ENCODE assay signal across 24 cellular contexts in genomic region chr7:5448378-5449042, GRCh38. TPM values are rescaled to one million over a fixed set of nuclear protein-coding genes. Genes with fewer than 3 reads are reported as not detected.
DNase-seq lines count a peak whose midpoint lies in the region; ATAC-seq, FAIRE-seq and TF ChIP-seq lines count a peak whose summit lies in the region.
"Had no signal": no experiment of that assay in that cellular context is flagged by ENCODE, and none has a peak within 500 bp of the region (broad histone marks: within the 10 kb centered on the region; RNA-seq: fewer than 3 reads in every experiment).

No MANE protein-coding gene starts in this region.

- 36% methylated on average over 4 of the region's 15 CpGs; no CpG with 5 or more reads in 1 of the 2 experiments for WGBS in IMR-90 (ENCODE audit: extremely low coverage in 2 of 2, insufficient read length in 1 of 2), 2 experiments
- 47% methylated on average over 14 of the region's 15 CpGs; no CpG with 5 or more reads in 1 of the 2 experiments for WGBS in H1 (ENCODE audit: extremely low coverage in 1 of 2, insufficient coverage in 1 of 2, insufficient read length in 1 of 2, insufficient replicate concordance in 2 of 2, low coverage in 1 of 2, low lambda C conversion rate in 2 of 2, missing lambda C conversion rate in 1 of 2), 2 experiments

- dilution Hi-C loops in IMR-90 (cut with HindIII; ENCODE audit: low sequenced_read_pairs, unreplicated experiment), result no loop called here

- H2BK20ac ChIP-seq in IMR-90 (ENCODE audit: low read depth, low read length) (no peak overlapping the region), H1 (ENCODE audit: low read length) (no peak overlapping the region; the same call in 1 of the 2 replicates)

- peak overlapping the region; percentile 14; the same call in 1 of the 2 replicates for H3K9ac ChIP-seq in ES-I3 (ENCODE audit: low read depth, low read length)
- H3K9ac ChIP-seq in IMR-90 (ENCODE audit: low read depth, low read length), result no peak overlapping the region
- no peak overlapping the region for H3K9ac ChIP-seq in H1 (replicated peaks in 1 of 4; ENCODE audit: extremely low read depth in 1 of 4, low read depth in 3 of 4, low read length in 3 of 4)

- POLR2A ChIA-PET in IMR-90 (lab: Charles Lee; ENCODE audit: unreplicated experiment), result no interaction called here
- POLR2A ChIA-PET in H1 (lab: Charles Lee; ENCODE audit: partially characterized antibody), result interaction anchor here (0.8 to 1.8 kb wide), 7 partner anchors 10 to 208 kb away, joined by 3 to 6 read pairs (median 4); no protein-coding TSS in a partner anchor

- intact Hi-C loops in IMR-90 (cut with micrococcal nuclease), result no loop called here
- intact Hi-C loops in activated T-helper 2 cell treated with anti-CD3 and anti-CD28 coated beads, Interferon-gamma antibody, Interleukin-2, Interleukin-4, amounts not matched to agents 10 μg/mL and 5 μg/mL and 100 μg/mL, durations not matched to agents 14 hours and 24 hours and 36 hours (cut with micrococcal nuclease), result no loop called here

- H3K56ac ChIP-seq in IMR-90 (ENCODE audit: extremely low read depth, insufficient read depth, low read length) (no peak overlapping the region), H1 (replicated peaks; ENCODE audit: insufficient read length, low read depth, low read length) (no peak overlapping the region)

- H2BK12ac ChIP-seq in H1 (ENCODE audit: low read depth, low read length), result no peak overlapping the region

- no TSS peak for BruUV-seq in IMR-90 (replicated peaks; lab: Mats Ljungman, UMichigan)

- H2BK5ac ChIP-seq in IMR-90 (ENCODE audit: low read depth, low read length, poor library complexity, severe bottlenecking) (no peak overlapping the region), H1 (ENCODE audit: low read depth, low read length) (0 out of 2 replicates have a peak overlapping the region, but pooled peaks have one; percentile 35)

- H3K9me1 ChIP-seq in IMR-90 (ENCODE audit: insufficient read depth, low read length), result 0 out of 2 replicates have a peak, but pooled peaks cover 2% of the 10 kb centered on the region

- H3K23ac ChIP-seq in IMR-90 (ENCODE audit: low read depth, low read length), result 0 out of 2 replicates have a peak overlapping the region, but pooled peaks have one; percentile 38
- no peak overlapping the region for H3K23ac ChIP-seq in H1 (ENCODE audit: insufficient read length)

- H4K91ac ChIP-seq in IMR-90 (ENCODE audit: insufficient read depth, low read depth, low read length) (no peak overlapping the region), H1 (replicated peaks; ENCODE audit: insufficient read length, low read length) (no peak overlapping the region)

- no peak for TF ChIP-seq EP300 in H1 (IDR thresholded peaks at IDR 0.05; ENCODE audit: borderline replicate concordance in 1 of 2, low read depth in 2 of 2, low read length in 2 of 2)

- in situ Hi-C loops in IMR-90 (cut with MboI; ENCODE audit: low sequenced_read_pairs), result no loop called here

- H3K36me3 ChIP-seq in ES-I3 (ENCODE audit: insufficient read depth, low read length) (no peaks in the 10 kb centered on the region), IMR-90 (ENCODE audit: control insufficient read depth, insufficient read depth, low read length) (peaks cover 2% of the 10 kb centered on the region; the same call in 1 of the 2 replicates), H1 (ENCODE audit: control insufficient read depth in 2 of 4, insufficient read depth in 4 of 4, low read length in 3 of 4) (no peaks in the 10 kb centered on the region)
- H3K36me3 ChIP-seq: SJSA1 had no signal

- H4K20me1 ChIP-seq in IMR-90 (ENCODE audit: insufficient read depth, low read length), result no peaks in the 10 kb centered on the region; the same call in none of the 2 replicates
- no peaks in the 10 kb centered on the region for H4K20me1 ChIP-seq in H1 (replicated peaks in 1 of 2; ENCODE audit: control insufficient read depth in 1 of 2, insufficient read depth in 2 of 2, low read length in 2 of 2)

- H3K27ac ChIP-seq in IMR-90 (ENCODE audit: insufficient read depth, low read length) (no peak overlapping the region), H1 (ENCODE audit: low read depth, low read length) (no peak overlapping the region)
- H3K27ac ChIP-seq: PC-9, SJSA1 had no signal

- ATAC-seq in IMR-90 (ENCODE audit: low read depth) (no peak), HG03108 (IDR thresholded peaks at IDR 0.05; ENCODE audit: unreplicated experiment) (no peak)
- ATAC-seq: esophagus mucosa; naive thymus-derived CD4-positive, alpha-beta T cell had no signal

- H3K4me3 Mint-ChIP-seq in activated T-helper 2 cell treated with anti-CD3 and anti-CD28 coated beads, Interferon-gamma antibody, Interleukin-2, Interleukin-4, amounts not matched to agents 10 μg/mL and 5 μg/mL and 100 μg/mL, durations not matched to agents 14 hours and 24 hours and 36 hours (ENCODE audit: low read depth), result no peak overlapping the region
- H3K4me3 Mint-ChIP-seq: memory B cell; naive thymus-derived CD4-positive, alpha-beta T cell; T-helper 1 cell treated with Interleukin-12 subunit alpha and Interleukin-12 subunit beta and Interleukin-4 antibody, amounts not matched to agents 30 μg/mL and 1 μg/mL, for 36 hours had no signal

- TF ChIP-seq RAD21 in IMR-90 (IDR thresholded peaks at IDR 0.05; ENCODE audit: low read length) (no peak), H1 (IDR thresholded peaks at IDR 0.05 in 1 of 2, conservative IDR thresholded peaks at IDR 0.05 in 1 of 2; ENCODE audit: low read depth in 2 of 2, low read length in 2 of 2) (peak in 1 of 2 experiments; percentile 9; a peak in 1 of 4 replicates)

- H3K36me3 Mint-ChIP-seq in activated T-helper 2 cell treated with anti-CD3 and anti-CD28 coated beads, Interferon-gamma antibody, Interleukin-2, Interleukin-4, amounts not matched to agents 10 μg/mL and 5 μg/mL and 100 μg/mL, durations not matched to agents 14 hours and 24 hours and 36 hours (ENCODE audit: low read depth), result no peaks in the 10 kb centered on the region

- CTCF ChIA-PET in IMR-90 (lab: Yijun Ruan, JAX), result no interaction called here
- CTCF ChIA-PET in H1 (lab: Charles Lee; ENCODE audit: partially characterized antibody), result interaction anchor here (0.9 to 6.4 kb wide), 10 partner anchors 12 to 209 kb away, joined by 3 to 68 read pairs (median 6); partner anchors contain the start of gene TNRC18

- H3K4me1 Mint-ChIP-seq in activated T-helper 2 cell treated with anti-CD3 and anti-CD28 coated beads, Interferon-gamma antibody, Interleukin-2, Interleukin-4, amounts not matched to agents 10 μg/mL and 5 μg/mL and 100 μg/mL, durations not matched to agents 14 hours and 24 hours and 36 hours (ENCODE audit: low read depth), result no peaks in the 10 kb centered on the region
- H3K4me1 Mint-ChIP-seq: memory B cell had no signal

- no peak overlapping the region for H4K8ac ChIP-seq in IMR-90 (ENCODE audit: low read depth in 2 of 2, low read length in 2 of 2)
- peak overlapping the region; percentile 82 for H4K8ac ChIP-seq in H1 (ENCODE audit: extremely low read depth, insufficient read depth, low read length)

- H3K18ac ChIP-seq in IMR-90 (ENCODE audit: low read depth, low read length) (no peak overlapping the region), H1 (ENCODE audit: extremely low read depth, low read length) (peak overlapping the region; percentile 60)

- H3K14ac ChIP-seq in IMR-90 (replicated peaks; ENCODE audit: low read depth, low read length), result no peak overlapping the region
- no peak overlapping the region for H3K14ac ChIP-seq in H1 (ENCODE audit: insufficient read length)

- TF ChIP-seq CTCF in IMR-90 (conservative IDR thresholded peaks at IDR 0.05; ENCODE audit: low read depth, low read length) (no peak), H1 (IDR thresholded peaks at IDR 0.05; ENCODE audit: control extremely low read depth in 1 of 3, insufficient read depth in 1 of 3, low read depth in 1 of 3, low read length in 3 of 3) (no peak)

- H3K4me1 ChIP-seq in ES-I3 (ENCODE audit: insufficient read depth, low read length) (peaks cover 20% of the 10 kb centered on the region; the same call in 1 of the 2 replicates), IMR-90 (ENCODE audit: control insufficient read depth, insufficient read depth, low read length) (peaks cover 1% of the 10 kb centered on the region; the same call in 1 of the 2 replicates), H1 (replicated peaks in 1 of 4; ENCODE audit: control insufficient read depth in 3 of 4, insufficient read depth in 4 of 4, low read length in 3 of 4) (peaks cover 0 to 8% (median 2%) of the 10 kb centered on the region in 4 experiments; a peak in 5 of 7 replicates)

- no peak overlapping the region for H4K5ac ChIP-seq in IMR-90 (ENCODE audit: low read depth, low read length)
- no peak overlapping the region for H4K5ac ChIP-seq in H1 (ENCODE audit: insufficient read length, low read depth, low read length)

- no peaks in the 10 kb centered on the region for H3K9me3 Mint-ChIP-seq in activated T-helper 2 cell treated with anti-CD3 and anti-CD28 coated beads, Interferon-gamma antibody, Interleukin-2, Interleukin-4, amounts not matched to agents 10 μg/mL and 5 μg/mL and 100 μg/mL, durations not matched to agents 14 hours and 24 hours and 36 hours
- H3K9me3 Mint-ChIP-seq: memory B cell; naive thymus-derived CD4-positive, alpha-beta T cell; T-helper 1 cell treated with Interleukin-12 subunit alpha and Interleukin-12 subunit beta and Interleukin-4 antibody, amounts not matched to agents 30 μg/mL and 1 μg/mL, for 36 hours had no signal

- H3K4me2 ChIP-seq in IMR-90 (ENCODE audit: low read depth, low read length) (no peak overlapping the region), H1 (ENCODE audit: insufficient read depth in 1 of 2, low read depth in 2 of 2, low read length in 2 of 2) (peak overlapping the region; percentile 21 to 43; a peak in 2 of 4 replicates)
- H3K4me2 ChIP-seq: PC-9 had no signal

- H2BK15ac ChIP-seq in IMR-90 (ENCODE audit: low read depth, low read length) (no peak overlapping the region), H1 (ENCODE audit: low read length) (0 out of 2 replicates have a peak overlapping the region, but pooled peaks have one; percentile 61)

- H3K4ac ChIP-seq in IMR-90 (ENCODE audit: low read depth, low read length) (no peak overlapping the region), H1 (replicated peaks; ENCODE audit: insufficient read length, low read depth, low read length) (no peak overlapping the region)

- H2AK5ac ChIP-seq in IMR-90 (ENCODE audit: low read depth, low read length), result no peak overlapping the region
- H2AK5ac ChIP-seq in H1 (ENCODE audit: low read depth, low read length), result no peak overlapping the region

- H2BK120ac ChIP-seq in IMR-90 (ENCODE audit: low read depth, low read length), result no peak overlapping the region
- no peak overlapping the region for H2BK120ac ChIP-seq in H1 (replicated peaks; ENCODE audit: low read depth, low read length)

- H3K79me1 ChIP-seq in IMR-90 (ENCODE audit: low read depth in 1 of 2, low read length in 2 of 2) (no peaks in the 10 kb centered on the region), H1 (ENCODE audit: low read depth, low read length) (no peaks in the 10 kb centered on the region)

- H2AFZ ChIP-seq in IMR-90 (replicated peaks; ENCODE audit: low read length, poor library complexity) (no peak overlapping the region), H1 (ENCODE audit: low read length) (no peak overlapping the region)
- H2AFZ ChIP-seq: PC-9 had no signal

- no peak overlapping the region for H3K27ac Mint-ChIP-seq in activated T-helper 2 cell treated with anti-CD3 and anti-CD28 coated beads, Interferon-gamma antibody, Interleukin-2, Interleukin-4, amounts not matched to agents 10 μg/mL and 5 μg/mL and 100 μg/mL, durations not matched to agents 14 hours and 24 hours and 36 hours
- H3K27ac Mint-ChIP-seq: memory B cell; naive thymus-derived CD4-positive, alpha-beta T cell; T-helper 1 cell treated with Interleukin-12 subunit alpha and Interleukin-12 subunit beta and Interleukin-4 antibody, amounts not matched to agents 30 μg/mL and 1 μg/mL, for 36 hours had no signal

- peaks cover 4% of the 10 kb centered on the region; the same call in 1 of the 2 replicates for H3K23me2 ChIP-seq in H1 (ENCODE audit: low read depth, low read length)

- no peak for DNase-seq in IMR-90
- no peak for DNase-seq in H1 (ENCODE audit: low read depth in 1 of 2, low spot score in 2 of 2)
- DNase-seq in midbrain (lab: John Stamatoyannopoulos, UW), result peak; percentile 11
- DNase-seq in stimulated activated naive CD4-positive, alpha-beta T cell treated with Interleukin-2 at 50 U/mL for 16 hours (lab: John Stamatoyannopoulos, UW), result no peak
- DNase-seq in COLO829 (ENCODE audit: low spot score), result no peak
- no peak for DNase-seq in activated T-helper 2 cell treated with anti-CD3 and anti-CD28 coated beads, Interferon-gamma antibody, Interleukin-2, Interleukin-4, amounts not matched to agents 10 μg/mL and 5 μg/mL and 100 μg/mL, durations not matched to agents 14 hours and 24 hours and 36 hours (ENCODE audit: low spot score)
- DNase-seq: activated CD4-positive, alpha-beta T cell treated with anti-CD3 and anti-CD28 coated beads for 4 hours; activated naive CD4-positive, alpha-beta T cell treated with anti-CD3 and anti-CD28 coated beads, Interleukin-2, amount 50 U/mL, for 16 hours; activated T-cell treated with anti-CD3 and anti-CD28 coated beads, Interleukin-2, amount 50 U/mL, for 48 hours; anterior cingulate cortex; effector CD4-positive, alpha-beta T cell; GDM1; naive thymus-derived CD4-positive, alpha-beta T cell; NCI-H1930; NCI-H226; NCI-H82; PC-9 had no signal

- H3K4me3 ChIP-seq in IMR-90 (ENCODE audit: insufficient read depth, low read depth, low read length) (no peak overlapping the region), H1 (ENCODE audit: extremely low read depth in 1 of 4, insufficient read depth in 2 of 4, low read depth in 3 of 4, low read length in 4 of 4) (0 out of 8 replicates have a peak overlapping the region, but pooled peaks of 1 of the 4 experiments have one; percentile 26)
- H3K4me3 ChIP-seq: PC-9, SJSA1 had no signal

- no peak for FAIRE-seq in H1 (lab: Jason Lieb, UNC)
- FAIRE-seq: frontal cortex had no signal

- H3K27me3 ChIP-seq in IMR-90 (ENCODE audit: control insufficient read depth, insufficient read depth, low read length) (no peaks in the 10 kb centered on the region), H1 (replicated peaks in 1 of 4; ENCODE audit: control insufficient read depth in 3 of 4, extremely low read depth in 1 of 4, insufficient read depth in 3 of 4, low read length in 3 of 4) (no peaks in the 10 kb centered on the region)
- H3K27me3 ChIP-seq: SJSA1 had no signal

- no peaks in the 10 kb centered on the region for H3K9me3 ChIP-seq in ES-I3 (ENCODE audit: control insufficient read depth, insufficient read depth, low read length)
- H3K9me3 ChIP-seq in IMR-90 (ENCODE audit: control insufficient read depth, insufficient read depth, low read length), result no peaks in the 10 kb centered on the region
- no peaks in the 10 kb centered on the region for H3K9me3 ChIP-seq in H1 (ENCODE audit: insufficient read depth in 2 of 2, low read depth in 1 of 2, low read length in 1 of 2)
- H3K9me3 ChIP-seq: SJSA1 had no signal

- TF ChIP-seq POLR2A in IMR-90 (IDR thresholded peaks at IDR 0.05; ENCODE audit: low read depth, low read length) (no peak), H1 (IDR thresholded peaks at IDR 0.05; ENCODE audit: control extremely low read depth in 1 of 2, low read depth in 2 of 2, low read length in 2 of 2) (no peak)

- no peaks in the 10 kb centered on the region for H3K27me3 Mint-ChIP-seq in activated T-helper 2 cell treated with anti-CD3 and anti-CD28 coated beads, Interferon-gamma antibody, Interleukin-2, Interleukin-4, amounts not matched to agents 10 μg/mL and 5 μg/mL and 100 μg/mL, durations not matched to agents 14 hours and 24 hours and 36 hours (ENCODE audit: low read depth)

- H2AK9ac ChIP-seq in IMR-90 (replicated peaks; ENCODE audit: low read depth, low read length, poor library complexity), result peak overlapping the region; percentile 23

- H3K79me2 ChIP-seq in H1 (ENCODE audit: control insufficient read depth in 1 of 2, insufficient read depth in 2 of 2, low read length in 2 of 2), result no peaks in the 10 kb centered on the region

RNA-seq across cellular contexts. Expression of gene TNRC18, which starts 24.9 kb away (rescaled TPM):
- total RNA-seq in IMR-90 (2012; rRNA removed), result 4.7 and 5.3 TPM in 2 replicates
- polyA plus RNA-seq in IMR-90 (2012; rRNA removed) (29.6 and 37.9 TPM in 2 replicates), H1 (2011; rRNA removed) (1.7 and 3.2 TPM in 2 replicates)
- polyA plus RNA-seq in IMR-90 (2012; cell fraction: cytosol; rRNA removed), result 37.7 and 43.0 TPM in 2 replicates
- 64.3 and 93.3 TPM in 2 replicates for polyA plus RNA-seq in IMR-90 (2012; cell fraction: nucleus; rRNA removed; ENCODE audit: low replicate concordance)
- 8.6 and 9.9 TPM in 2 replicates for total RNA-seq in H1 (2021; fragmentation: NEBNext Ultra II Directional; extraction: Animal tissue kit (Norgen Biotek cat#: 25700))
- 2.3 TPM for polyA plus RNA-seq in H1 (2011; cell fraction: cytosol; rRNA removed)
- polyA plus RNA-seq in H1 (2011; cell fraction: nucleus; rRNA removed), result 6.3 TPM
- polyA plus RNA-seq in H1 (2012, experiment 1 of 2), result 6.6 to 8.1 TPM (median 7.1 TPM) in 4 replicates
- 6.2 TPM for polyA plus RNA-seq in H1 (2012, experiment 2 of 2)
- 7.2 TPM for polyA plus RNA-seq in H1 (2013, experiment 1 of 2)
- polyA plus RNA-seq in H1 (2013, experiment 2 of 2), result 6.0 TPM
- polyA minus RNA-seq in H1 (2011; rRNA and poly(A)+ RNA removed), result 2.0 and 2.7 TPM in 2 replicates
- 9.5 TPM for polyA minus RNA-seq in H1 (2011; cell fraction: cytosol; rRNA and poly(A)+ RNA removed)
- polyA minus RNA-seq in H1 (2011; cell fraction: nucleus; rRNA and poly(A)+ RNA removed), result 2.5 TPM
- total RNA-seq in activated T-helper 2 cell treated with anti-CD3 and anti-CD28 coated beads, Interferon-gamma antibody, Interleukin-2, Interleukin-4, amounts not matched to agents 10 μg/mL and 5 μg/mL and 100 μg/mL, durations not matched to agents 14 hours and 24 hours and 36 hours, result 47.3 and 52.7 TPM in 2 replicates
